7 cellular contexts compared by ENCODE assay signal in genomic region chr17:62226610-62227240, GRCh38.
DNase-seq lines count a peak whose midpoint lies in the region; FAIRE-seq and TF ChIP-seq lines count a peak whose summit lies in the region.
"Not testable (repeated sequence)": the region's sequence is repeated elsewhere in the genome, so short reads cannot be mapped to it uniquely, and the experiment has no call there.

No MANE protein-coding gene starts in this region.

- not testable (repeated sequence) for FAIRE-seq in D721Med (lab: Jason Lieb, UNC)

- H3K4me1 Mint-ChIP-seq in HFFc6 (ENCODE audit: low read depth); activated naive CD4-positive, alpha-beta T cell treated with anti-CD3 and anti-CD28 coated beads for 36 hours (ENCODE audit: low read depth); endodermal cell: not testable (repeated sequence)

- H3K4me2 ChIP-seq in hepatocyte; trophoblast cell (ENCODE audit: low read length): not testable (repeated sequence)

- H3K36me3 ChIP-seq in endodermal cell (ENCODE audit: control insufficient read depth, insufficient read depth, low read length); hepatocyte (replicated peaks; ENCODE audit: insufficient read depth, low read depth); trophoblast cell (ENCODE audit: control insufficient read depth in 1 of 2, insufficient read depth in 2 of 2, low read length in 2 of 2): not testable (repeated sequence)

- not testable (repeated sequence) for H3K4me3 Mint-ChIP-seq in HFFc6; activated naive CD4-positive, alpha-beta T cell treated with anti-CD3 and anti-CD28 coated beads for 36 hours; endodermal cell

- not testable (repeated sequence) for H3K18ac ChIP-seq in trophoblast cell (ENCODE audit: low read length)

- not testable (repeated sequence) for H3K79me1 ChIP-seq in trophoblast cell (ENCODE audit: low read length)

- not testable (repeated sequence) for H2BK120ac ChIP-seq in trophoblast cell (ENCODE audit: insufficient read depth, low read length, poor library complexity)

- not testable (repeated sequence) for H3K27me3 ChIP-seq in endodermal cell (ENCODE audit: control insufficient read depth, insufficient read depth, low read length, poor library complexity, severe bottlenecking); hepatocyte; trophoblast cell (ENCODE audit: insufficient read depth, low read length)

- POLR2A ChIA-PET in RWPE1 (lab: Yijun Ruan, JAX; ENCODE audit: low non-redundant PET), result not testable (repeated sequence)

- TF ChIP-seq CTCF in D721Med (IDR thresholded peaks at IDR 0.05; ENCODE audit: insufficient read depth, missing control alignments) (peak; percentile 36), HFFc6 (IDR thresholded peaks at IDR 0.05) (peak; percentile 74), RWPE1 (conservative IDR thresholded peaks at IDR 0.05; ENCODE audit: low read depth) (peak; percentile 30), endodermal cell (conservative IDR thresholded peaks at IDR 0.05) (peak; percentile 68), hepatocyte (IDR thresholded peaks at IDR 0.05; ENCODE audit: poor library complexity) (peak; percentile 41)

- intact Hi-C loops in activated naive CD4-positive, alpha-beta T cell treated with anti-CD3 and anti-CD28 coated beads for 36 hours (cut with micrococcal nuclease), result loop anchor here (10.0 kb wide), 1 partner anchor 592 kb away; no protein-coding TSS in a partner anchor

- not testable (repeated sequence) for H3K4ac ChIP-seq in trophoblast cell (ENCODE audit: low read depth, low read length)

- H2AFZ ChIP-seq in hepatocyte; trophoblast cell (ENCODE audit: insufficient read depth, low read length, poor library complexity): not testable (repeated sequence)

- not testable (repeated sequence) for H3K27me3 Mint-ChIP-seq in HFFc6 (ENCODE audit: insufficient read depth); activated naive CD4-positive, alpha-beta T cell treated with anti-CD3 and anti-CD28 coated beads for 36 hours (ENCODE audit: low read depth); endodermal cell (ENCODE audit: insufficient read depth)

- not testable (repeated sequence) for H3K9ac ChIP-seq in endodermal cell (ENCODE audit: extremely low read depth, low read length, poor library complexity, severe bottlenecking); trophoblast cell (ENCODE audit: low read length)

- H3K27ac Mint-ChIP-seq in HFFc6; activated naive CD4-positive, alpha-beta T cell treated with anti-CD3 and anti-CD28 coated beads for 36 hours; endodermal cell: not testable (repeated sequence)

- not testable (repeated sequence) for DNase-seq in D721Med (ENCODE audit: insufficient read length, low spot score); RWPE1 (ENCODE audit: low spot score); endodermal cell; hepatocyte (ENCODE audit: low spot score); trophoblast cell
- peak; percentile 8 for DNase-seq in HFFc6
- peak; percentile 57 for DNase-seq in activated naive CD4-positive, alpha-beta T cell treated with anti-CD3 and anti-CD28 coated beads for 36 hours

- H4K12ac ChIP-seq in trophoblast cell (ENCODE audit: low read depth, low read length), result not testable (repeated sequence)

- CTCF ChIA-PET in RWPE1 (lab: Yijun Ruan, JAX), result not testable (repeated sequence)
- CTCF ChIA-PET in activated naive CD4-positive, alpha-beta T cell treated with anti-CD3 and anti-CD28 coated beads for 36 hours (lab: Charles Lee), result interaction anchor here (0.7 kb wide), 1 partner anchor 463 kb away, joined by 3 read pairs; no protein-coding TSS in a partner anchor

- not testable (repeated sequence) for H3K23ac ChIP-seq in trophoblast cell (ENCODE audit: low read length)

- H2AK5ac ChIP-seq in trophoblast cell (ENCODE audit: low read length), result not testable (repeated sequence)

- H4K91ac ChIP-seq in trophoblast cell (ENCODE audit: low read depth, low read length), result peak overlapping the region; percentile 6

- not testable (repeated sequence) for H3K9me3 ChIP-seq in endodermal cell (ENCODE audit: control insufficient read depth, low read length); hepatocyte (ENCODE audit: low read depth); trophoblast cell (ENCODE audit: insufficient read depth, low read depth, low read length)

- not testable (repeated sequence) for H4K20me1 ChIP-seq in hepatocyte (ENCODE audit: insufficient read depth, poor library complexity, severe bottlenecking)

- H3K27ac ChIP-seq in RWPE1; endodermal cell (ENCODE audit: low read depth, low read length); hepatocyte; trophoblast cell (ENCODE audit: low read depth, low read length): not testable (repeated sequence)

- H2BK5ac ChIP-seq in trophoblast cell (ENCODE audit: low read depth, low read length, poor library complexity), result not testable (repeated sequence)

- H3K36me3 Mint-ChIP-seq in HFFc6 (ENCODE audit: low read depth); activated naive CD4-positive, alpha-beta T cell treated with anti-CD3 and anti-CD28 coated beads for 36 hours (ENCODE audit: low read depth); endodermal cell (ENCODE audit: low read depth): not testable (repeated sequence)

- not testable (repeated sequence) for H3K4me3 ChIP-seq in endodermal cell (ENCODE audit: low read length); hepatocyte; trophoblast cell (ENCODE audit: low read depth, low read length)

- H4K8ac ChIP-seq in trophoblast cell (ENCODE audit: low read depth, low read length), result not testable (repeated sequence)

- not testable (repeated sequence) for H3K79me2 ChIP-seq in hepatocyte; trophoblast cell (ENCODE audit: control insufficient read depth, insufficient read depth, low read length, poor library complexity)

- not testable (repeated sequence) for H3K9me2 ChIP-seq in hepatocyte (replicated peaks; ENCODE audit: insufficient read depth)

- no CpG with 5 or more reads among the region's 3 CpGs for WGBS in endodermal cell (ENCODE audit: insufficient coverage in 1 of 2, insufficient read length in 1 of 2), 2 experiments
- WGBS in hepatocyte (ENCODE audit: low lambda C conversion rate, missing lambda C conversion rate), result 9% methylated on average over 3 of the region's 3 CpGs
- WGBS in trophoblast cell (ENCODE audit: extremely low coverage, insufficient coverage, insufficient read length), result no CpG with 5 or more reads among the region's 3 CpGs

- not testable (repeated sequence) for H3K4me1 ChIP-seq in endodermal cell (ENCODE audit: control insufficient read depth, insufficient read depth, low read length); hepatocyte (ENCODE audit: insufficient read depth); trophoblast cell (ENCODE audit: control insufficient read depth in 1 of 2, insufficient read depth in 2 of 2, low read length in 2 of 2)

- H2BK12ac ChIP-seq in trophoblast cell (ENCODE audit: low read length), result not testable (repeated sequence)

- H3K14ac ChIP-seq in trophoblast cell (ENCODE audit: low read length), result not testable (repeated sequence)

- H3K9me3 Mint-ChIP-seq in HFFc6; activated naive CD4-positive, alpha-beta T cell treated with anti-CD3 and anti-CD28 coated beads for 36 hours; endodermal cell: not testable (repeated sequence)
